ENCODE assay signal across 16 cellular contexts in the genomic region with DNA sequence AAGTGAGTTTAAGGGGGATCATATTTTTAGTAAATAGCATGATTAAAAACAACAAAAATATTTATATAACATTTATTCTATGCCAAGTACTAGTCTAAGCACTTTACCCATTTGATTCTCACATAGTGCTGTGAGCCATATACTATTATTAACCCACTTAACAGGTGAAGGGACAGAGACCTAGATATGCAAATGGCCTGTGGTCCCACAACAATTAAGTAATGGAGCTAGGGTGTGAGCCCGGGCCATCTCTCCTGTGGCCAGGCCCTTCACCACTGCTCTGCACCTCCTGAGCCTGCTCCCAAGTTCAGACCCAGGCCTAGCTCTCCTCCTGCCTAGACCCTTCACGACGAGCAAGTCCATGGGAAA. TPM values are rescaled to one million over a fixed set of nuclear protein-coding genes. Genes with fewer than 3 reads are reported as not detected.
DNase-seq lines count a peak whose midpoint lies in the region; ATAC-seq, FAIRE-seq and TF ChIP-seq lines count a peak whose summit lies in the region.
"Had no signal": no experiment of that assay in that cellular context is flagged by ENCODE, and none has a peak within 500 bp of the region (broad histone marks: within the 10 kb centered on the region; RNA-seq: fewer than 3 reads in every experiment).

No MANE protein-coding gene starts in this region.

- DNase-seq in NCI-H510A treated with DMSO at 0.1 percent for 48 hours (lab: John Stamatoyannopoulos, UW) = peak; percentile 51
- no peak for DNase-seq in NCI-H510A (lab: John Stamatoyannopoulos, UW)
- no peak for DNase-seq in WERI-Rb-1
- DNase-seq in keratinocyte (ENCODE audit: low read depth, low spot score) = no peak
- DNase-seq in SKM-1 treated with dmso at 0.1 percent for 144 hours (lab: John Stamatoyannopoulos, UW; ENCODE audit: unreplicated experiment) = no peak
- DNase-seq: C1 segment of cervical spinal cord, Karpas-422, MM.1S, NCI-H187, NCI-H446 had no signal

- dilution Hi-C loops in keratinocyte (cut with MboI; ENCODE audit: extremely low pct_ligation_motif_present, low sequenced_read_pairs) = no loop called here

- H3K27ac ChIP-seq in WERI-Rb-1 = peak overlapping the region; percentile 58
- H3K27ac ChIP-seq in keratinocyte (ENCODE audit: control insufficient read depth, insufficient read depth, low read length) = no peak overlapping the region
- H3K27ac ChIP-seq: 22Rv1 had no signal

- H3K9me3 ChIP-seq in WERI-Rb-1 (ENCODE audit: severe bottlenecking) (no peaks in the 10 kb centered on the region), keratinocyte (ENCODE audit: control insufficient read depth, low read depth, low read length) (no peaks in the 10 kb centered on the region)

- FAIRE-seq in keratinocyte (lab: Jason Lieb, UNC) = no peak
- FAIRE-seq: GM18507, GM19239 had no signal

- H3K4me2 ChIP-seq in keratinocyte (ENCODE audit: control insufficient read depth, extremely low read depth, insufficient read depth, low read depth, low read length) = peak overlapping the region; percentile 34

- no peaks in the 10 kb centered on the region for H3K9me1 ChIP-seq in keratinocyte (ENCODE audit: control insufficient read depth, extremely low read depth, insufficient read depth, low read length)

- H3K27me3 ChIP-seq in WERI-Rb-1 (ENCODE audit: insufficient read depth, low read depth, severe bottlenecking) (no peaks in the 10 kb centered on the region), keratinocyte (ENCODE audit: control insufficient read depth, extremely low read depth, insufficient read depth, low read length) (peaks cover 29% of the 10 kb centered on the region)

- peaks cover 14% of the 10 kb centered on the region for H3K4me1 ChIP-seq in keratinocyte (ENCODE audit: control insufficient read depth, extremely low read depth, insufficient read depth, low read length)

- no peaks in the 10 kb centered on the region for H4K20me1 ChIP-seq in keratinocyte (ENCODE audit: control insufficient read depth, extremely low read depth, insufficient read depth, low read length)

- no peaks in the 10 kb centered on the region for H3K36me3 ChIP-seq in WERI-Rb-1
- no peaks in the 10 kb centered on the region for H3K36me3 ChIP-seq in keratinocyte (ENCODE audit: control insufficient read depth in 2 of 2, extremely low read depth in 1 of 2, insufficient read depth in 2 of 2, low read length in 2 of 2)

- TF ChIP-seq CTCF in WERI-Rb-1 (IDR thresholded peaks at IDR 0.05; ENCODE audit: low read depth, low read length) = no peak
- no peak for TF ChIP-seq CTCF in keratinocyte (optimal IDR thresholded peaks at IDR 0.05 in 1 of 3, IDR thresholded peaks at IDR 0.05 in 1 of 3, conservative IDR thresholded peaks at IDR 0.05 in 1 of 3; ENCODE audit: extremely low read depth in 1 of 3, insufficient read depth in 2 of 3, low read length in 3 of 3)

- no peak overlapping the region for H2AFZ ChIP-seq in keratinocyte (ENCODE audit: control insufficient read depth, low read length)

- H3K9ac ChIP-seq in keratinocyte (ENCODE audit: control insufficient read depth, extremely low read depth, insufficient read depth, low read length) = no peak overlapping the region

- H3K4me3 ChIP-seq in WERI-Rb-1 (ENCODE audit: low read depth, low read length) = peak overlapping the region; percentile 27; the same call in 1 of the 2 replicates
- no peak overlapping the region for H3K4me3 ChIP-seq in keratinocyte (ENCODE audit: control insufficient read depth in 2 of 3, extremely low read depth in 1 of 3, insufficient read depth in 2 of 3, low read depth in 1 of 3, low read length in 3 of 3)

- H3K79me2 ChIP-seq in keratinocyte (ENCODE audit: control insufficient read depth, insufficient read depth, low read length) = no peaks in the 10 kb centered on the region

- no peak for ATAC-seq in HG03196 (IDR thresholded peaks at IDR 0.05; ENCODE audit: unreplicated experiment)
- no peak for ATAC-seq in HG03039 (IDR thresholded peaks at IDR 0.05; ENCODE audit: unreplicated experiment)
- ATAC-seq in GM18519 (IDR thresholded peaks at IDR 0.05; ENCODE audit: low FRiP score, unreplicated experiment) = no peak

RNA-seq across cellular contexts. Expression of a gene that starts 0.5 kb away (rescaled TPM):
- polyA plus RNA-seq in keratinocyte = not detected in 3 replicates
- polyA plus RNA-seq in keratinocyte (2011; ENCODE audit: low read depth) = 0.19 TPM
- polyA plus RNA-seq in keratinocyte (2011; cell fraction: cytosol; rRNA removed) = 0.04 TPM in 1 of 2 replicates, not detected in the other
- polyA plus RNA-seq in keratinocyte (2011; cell fraction: nucleus; rRNA removed) = not detected in 2 replicates
- polyA plus RNA-seq in keratinocyte (2012; ENCODE audit: low replicate concordance) = 0.07 TPM in 1 of 2 replicates, not detected in the other
- polyA minus RNA-seq in keratinocyte = not detected in 3 replicates
- not detected for polyA minus RNA-seq in keratinocyte (2011; cell fraction: cytosol; rRNA and poly(A)+ RNA removed)
- polyA minus RNA-seq in keratinocyte (2011; cell fraction: nucleus; rRNA and poly(A)+ RNA removed) = not detected in 2 replicates

RNA-seq across cellular contexts. Expression of a gene that starts 14.2 kb away (rescaled TPM):
- polyA plus RNA-seq in keratinocyte = not detected in 3 replicates
- polyA plus RNA-seq in keratinocyte (2011; ENCODE audit: low read depth) = not detected
- polyA plus RNA-seq in keratinocyte (2011; cell fraction: cytosol; rRNA removed) = not detected in 2 replicates
- polyA plus RNA-seq in keratinocyte (2011; cell fraction: nucleus; rRNA removed) = not detected in 2 replicates
- polyA plus RNA-seq in keratinocyte (2012; ENCODE audit: low replicate concordance) = not detected in 2 replicates
- polyA minus RNA-seq in keratinocyte = not detected in 3 replicates
- polyA minus RNA-seq in keratinocyte (2011; cell fraction: cytosol; rRNA and poly(A)+ RNA removed) = not detected
- polyA minus RNA-seq in keratinocyte (2011; cell fraction: nucleus; rRNA and poly(A)+ RNA removed) = not detected in 2 replicates

RNA-seq across cellular contexts. Expression of a gene that starts 27.8 kb away (rescaled TPM):
- polyA plus RNA-seq in keratinocyte = 56.0 to 106 TPM (median 59.8 TPM) in 3 replicates
- polyA plus RNA-seq in keratinocyte (2011; ENCODE audit: low read depth) = 16.1 TPM
- 54.3 and 55.6 TPM in 2 replicates for polyA plus RNA-seq in keratinocyte (2011; cell fraction: cytosol; rRNA removed)
- polyA plus RNA-seq in keratinocyte (2011; cell fraction: nucleus; rRNA removed) = 64.9 and 85.3 TPM in 2 replicates
- polyA plus RNA-seq in keratinocyte (2012; ENCODE audit: low replicate concordance) = 26.5 and 49.8 TPM in 2 replicates
- polyA minus RNA-seq in keratinocyte = 77.3 to 171 TPM (median 109 TPM) in 3 replicates
- 36.3 TPM for polyA minus RNA-seq in keratinocyte (2011; cell fraction: cytosol; rRNA and poly(A)+ RNA removed)
- polyA minus RNA-seq in keratinocyte (2011; cell fraction: nucleus; rRNA and poly(A)+ RNA removed) = 25.4 and 26.7 TPM in 2 replicates
